In the genomic region with DNA sequence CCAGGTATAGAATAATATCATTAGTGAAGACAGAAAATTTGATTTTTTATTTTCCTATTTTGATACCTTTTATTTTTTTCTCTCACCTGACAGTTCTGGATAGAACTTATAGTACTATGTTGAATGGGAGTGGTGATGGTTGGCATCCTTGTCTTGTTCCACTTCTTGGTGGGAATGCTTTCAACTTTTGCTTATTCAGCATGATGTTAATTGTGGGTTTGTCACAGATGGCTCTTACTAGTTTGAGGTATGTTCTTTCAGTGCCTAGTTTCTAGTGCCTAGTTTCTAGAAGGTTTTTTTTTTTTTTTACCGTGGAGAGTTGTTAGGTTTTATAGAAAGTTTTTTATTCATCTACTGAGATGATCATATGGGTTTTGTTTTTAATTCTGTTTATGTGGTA, we compare ENCODE assay signal across 27 cellular contexts.
"Had no signal": no experiment of that assay in that cellular context is flagged by ENCODE, and none has a peak within 500 bp of the region (broad histone marks: within the 10 kb centered on the region; RNA-seq: fewer than 3 reads in every experiment).

No MANE protein-coding gene starts in this region.

- H3K27ac ChIP-seq: stomach, suprapubic skin, testis, thoracic aorta, thyroid gland, tibial artery, tibial nerve, transverse colon, upper lobe of left lung, upper lobe of right lung, uterus, vagina had no signal

- DNase-seq: stimulated activated CD4-positive, alpha-beta T cell treated with anti-CD3 and anti-CD28 coated beads, Interleukin-2, amount 100 ng/mL, for 48 hours; stimulated activated CD4-positive, alpha-beta T cell treated with anti-CD3 and anti-CD28 coated beads, Interleukin-4, amount 100 ng/mL, for 1 hour; stimulated activated CD4-positive, alpha-beta T cell treated with anti-CD3 and anti-CD28 coated beads, Interleukin-4, amount 100 ng/mL, for 24 hours; stimulated activated CD4-positive, alpha-beta T cell treated with anti-CD3 and anti-CD28 coated beads, Interleukin-4, amount 100 ng/mL, for 4 hours; stimulated activated CD8-positive, alpha-beta memory T cell treated with anti-CD3 and anti-CD28 coated beads, Interleukin-4, amount 100 ng/mL, for 48 hours; stimulated activated naive B cell treated with anti-CD40 and anti-IgM and Interleukin-4, amounts not matched to agents 10 μg/mL and 1 μg/mL and 100 μg/mL, for 72 hours; stimulated activated naive CD4-positive, alpha-beta T cell; stimulated activated naive CD4-positive, alpha-beta T cell treated with Interleukin-2 at 50 U/mL for 16 hours; stimulated activated naive CD8-positive, alpha-beta T cell treated with anti-CD3 and anti-CD28 coated beads, Interleukin-15, amount 100 ng/mL, for 72 hours; stimulated activated naive CD8-positive, alpha-beta T cell treated with anti-CD3 and anti-CD28 coated beads, Interleukin-15, Interleukin-2, amounts not matched to agents 100 U/mL and 50 U/mL, for 24 hours; stomach; substantia nigra; testis; thyroid gland; tibial artery; transverse colon; trophoblast cell; upper lobe of left lung; upper lobe of right lung; uterus had no signal

- H3K36me3 ChIP-seq: stomach, suprapubic skin, thoracic aorta, thyroid gland, tibial artery, tibial nerve, transverse colon, upper lobe of left lung, upper lobe of right lung, uterus, vagina had no signal

- H3K4me1 ChIP-seq: stomach, suprapubic skin, testis, thyroid gland, tibial artery, tibial nerve, transverse colon, upper lobe of left lung, upper lobe of right lung, uterus, vagina had no signal

- H3K27me3 ChIP-seq: stomach, suprapubic skin, testis, thyroid gland, tibial artery, tibial nerve, transverse colon, upper lobe of left lung, upper lobe of right lung, uterus, vagina had no signal

- H3K4me3 ChIP-seq: stomach, suprapubic skin, testis, thoracic aorta, thyroid gland, tibial artery, tibial nerve, transverse colon, upper lobe of left lung, upper lobe of right lung, uterus, vagina had no signal

- ATAC-seq: stimulated activated effector memory CD8-positive, alpha-beta T cell treated with anti-CD3 and anti-CD28 coated beads, Interleukin-12 subunit alpha, Interleukin-12 subunit beta, amount 100 ng/mL, for 72 hours; stimulated activated memory B cell treated with anti-CD40 and anti-IgM and Interleukin-4, amounts not matched to agents 10 μg/mL and 1 μg/mL and 100 μg/mL, for 72 hours; stimulated activated naive B cell treated with anti-CD40 and anti-IgM and Interleukin-4, amounts not matched to agents 10 μg/mL and 1 μg/mL and 100 μg/mL, for 72 hours; stimulated activated naive CD8-positive, alpha-beta T cell treated with anti-CD3 and anti-CD28 coated beads, Interleukin-15, amount 100 ng/mL, for 72 hours; stimulated activated naive CD8-positive, alpha-beta T cell treated with anti-CD3 and anti-CD28 coated beads, Interleukin-15, Interleukin-2, amounts not matched to agents 100 U/mL and 50 U/mL, for 24 hours; upper lobe of right lung had no signal

- H3K9me3 ChIP-seq: stomach, suprapubic skin, testis, thoracic aorta, thyroid gland, tibial artery, tibial nerve, transverse colon, upper lobe of left lung, upper lobe of right lung, uterus, vagina had no signal

- FAIRE-seq: urothelium cell line had no signal
